Comparison of ENCODE assay signal across 8 cellular contexts in the genomic region with DNA sequence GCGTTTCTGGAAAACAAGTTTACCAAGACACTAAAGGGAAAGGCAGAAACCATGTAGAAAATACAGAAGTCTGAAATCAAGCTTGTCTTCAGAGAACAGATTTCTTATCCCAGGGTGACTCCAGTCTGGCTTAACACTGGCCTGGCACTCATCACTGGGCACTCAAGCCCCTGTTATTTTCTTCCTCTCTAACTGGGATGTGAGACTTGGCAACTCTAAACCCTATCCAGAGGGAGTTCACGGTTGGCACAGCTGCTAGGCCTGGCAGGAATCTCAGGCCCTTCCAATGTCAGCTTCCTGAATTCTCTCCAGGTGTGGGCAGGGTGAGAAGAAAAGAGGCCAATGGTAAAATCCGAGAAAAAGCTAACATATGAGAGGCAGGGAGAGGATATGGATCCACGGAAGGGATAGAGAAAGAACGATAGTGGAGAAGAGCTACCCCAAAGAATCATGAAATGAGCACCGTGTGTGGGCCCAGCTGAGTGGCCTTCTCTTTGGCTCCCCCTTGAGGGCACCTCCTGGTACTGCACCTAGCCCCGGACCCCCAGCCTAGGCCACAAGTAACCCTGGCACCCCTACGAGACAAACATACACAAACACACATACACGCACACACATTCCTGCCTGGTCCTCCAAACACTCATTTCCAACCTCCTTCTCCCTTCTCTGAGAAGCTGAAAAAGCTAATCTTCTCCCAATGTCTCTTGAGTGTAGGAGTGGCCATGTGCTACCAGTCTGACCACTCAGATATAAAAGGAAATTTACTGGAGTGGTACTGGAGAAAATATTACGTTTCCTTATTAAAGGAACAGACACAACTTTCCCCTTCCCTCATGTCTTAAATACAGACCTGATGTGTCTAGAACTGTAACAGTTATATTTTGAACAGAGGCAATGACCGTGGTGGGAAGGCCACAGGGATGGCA. TPM values are rescaled to one million over a fixed set of nuclear protein-coding genes. Genes with fewer than 3 reads are reported as not detected.
DNase-seq lines count a peak whose midpoint lies in the region; ATAC-seq and TF ChIP-seq lines count a peak whose summit lies in the region.

No MANE protein-coding gene starts in this region.

- no peaks in the 10 kb centered on the region for H3K4me1 ChIP-seq in PC-9 (replicated peaks; ENCODE audit: insufficient read depth)
- no peaks in the 10 kb centered on the region for H3K4me1 ChIP-seq in colonic mucosa

- no peaks in the 10 kb centered on the region for H3F3A ChIP-seq in PC-9 (ENCODE audit: insufficient read depth, low read depth)

- H4K20me1 ChIP-seq in PC-9 (ENCODE audit: insufficient read depth): no peaks in the 10 kb centered on the region

- H3K4me1 Mint-ChIP-seq in neural crest cell: no peaks in the 10 kb centered on the region

- H3K4me3 Mint-ChIP-seq in neural crest cell: no peak overlapping the region

- H3K36me3 Mint-ChIP-seq in neural crest cell (ENCODE audit: low read depth): no peaks in the 10 kb centered on the region

- POLR2A ChIA-PET in BJ (lab: Charles Lee): no interaction called here
- POLR2A ChIA-PET in PC-9 (lab: Charles Lee; ENCODE audit: unreplicated experiment): no interaction called here

- peaks cover 24% of the 10 kb centered on the region for H3K27me3 Mint-ChIP-seq in neural crest cell (ENCODE audit: low read depth)

- H3K9ac ChIP-seq in colonic mucosa (ENCODE audit: low read depth in 2 of 2, low read length in 2 of 2): no peak overlapping the region

- intact Hi-C loops in PC-9 (cut with micrococcal nuclease; ENCODE audit: unreplicated experiment) (loop anchor here (1.0 to 5.0 kb wide), 2 partner anchors 1181 to 1333 kb away; no protein-coding TSS in a partner anchor), colonic mucosa (cut with DNase I) (no loop called here)

- H3K4me3 ChIP-seq in BJ (ENCODE audit: low read depth, low read length): no peak overlapping the region
- H3K4me3 ChIP-seq in PC-9: no peak overlapping the region
- H3K4me3 ChIP-seq in colonic mucosa: no peak overlapping the region

- H3K4me2 ChIP-seq in PC-9: no peak overlapping the region

- H3K27me3 ChIP-seq in BJ (ENCODE audit: control insufficient read depth, insufficient read depth, low read length): no peaks in the 10 kb centered on the region
- H3K27me3 ChIP-seq in PC-9 (ENCODE audit: insufficient read depth, low read depth): no peaks in the 10 kb centered on the region
- no peaks in the 10 kb centered on the region for H3K27me3 ChIP-seq in colonic mucosa

- H3K27ac ChIP-seq in PC-9 (no peak overlapping the region), colonic mucosa (no peak overlapping the region)

- no peaks in the 10 kb centered on the region for H3K9me3 ChIP-seq in PC-9 (ENCODE audit: insufficient read depth, low read depth)
- no peaks in the 10 kb centered on the region for H3K9me3 ChIP-seq in colonic mucosa

- H2AFZ ChIP-seq in PC-9: no peak overlapping the region

- TF ChIP-seq CTCF in BJ (IDR thresholded peaks at IDR 0.05; ENCODE audit: insufficient read depth, low read depth, low read length) (peak; percentile 67), PC-9 (conservative IDR thresholded peaks at IDR 0.05) (peak; percentile 75), colonic mucosa (IDR thresholded peaks at IDR 0.05) (peak; percentile 69), neural crest cell (conservative IDR thresholded peaks at IDR 0.05) (peak; percentile 83)

- no peak overlapping the region for H3K27ac Mint-ChIP-seq in neural crest cell (ENCODE audit: unreplicated experiment)

- no peaks in the 10 kb centered on the region for H3K9me2 ChIP-seq in PC-9 (ENCODE audit: insufficient read depth)

- no TSS peak for BruUV-seq in PC-9 (replicated peaks; lab: Mats Ljungman, UMichigan)

- no peak for DNase-seq in BJ (ENCODE audit: low read depth)
- no peak for DNase-seq in PC-9
- peak; percentile 22 for DNase-seq in colonic mucosa
- peak; percentile 56 for DNase-seq in neural crest cell (ENCODE audit: low read depth, low spot score)
- no peak for DNase-seq in hippocampal formation (lab: John Stamatoyannopoulos, UW)
- no peak for DNase-seq in SKM-1 treated with dmso at 0.1 percent for 144 hours (lab: John Stamatoyannopoulos, UW; ENCODE audit: unreplicated experiment)

- H3K79me2 ChIP-seq in PC-9 (ENCODE audit: low read depth): no peaks in the 10 kb centered on the region

- peak; percentile 97 for ATAC-seq in GM18867 (IDR thresholded peaks at IDR 0.05; ENCODE audit: unreplicated experiment)
- ATAC-seq in HG02970 (IDR thresholded peaks at IDR 0.05; ENCODE audit: low FRiP score, unreplicated experiment): peak; percentile 87

- CTCF ChIA-PET in BJ (lab: Yijun Ruan, JAX) (interaction anchor here (0.6 to 1.6 kb wide), 7 partner anchors 11 to 1333 kb away, joined by 3 to 7 read pairs (median 4); no protein-coding TSS in a partner anchor), PC-9 (lab: Charles Lee) (interaction anchor here (0.6 kb wide), 1 partner anchor 18 kb away, joined by 3 read pairs; no protein-coding TSS in a partner anchor)

- no peaks in the 10 kb centered on the region for H3K36me3 ChIP-seq in BJ (ENCODE audit: control insufficient read depth, insufficient read depth, low read length)
- H3K36me3 ChIP-seq in PC-9 (ENCODE audit: low read depth): no peaks in the 10 kb centered on the region
- H3K36me3 ChIP-seq in colonic mucosa: no peaks in the 10 kb centered on the region

- H3K9me3 Mint-ChIP-seq in neural crest cell: no peaks in the 10 kb centered on the region

RNA-seq across cellular contexts. Expression of gene PTCHD1, which starts 16.6 kb away (rescaled TPM):
- not detected in 2 replicates for polyA plus RNA-seq in BJ (2011; rRNA removed)
- polyA minus RNA-seq in BJ (2011; rRNA and poly(A)+ RNA removed): not detected in 2 replicates
- total RNA-seq in PC-9 (2021) (not detected in 2 replicates), colonic mucosa (1 to 10 TPM in 1 of 2 donors, under 1 TPM in 1; 0.15 to 1.6 TPM), neural crest cell (0.23 and 0.32 TPM in 2 replicates)

Comparison
In these comparisons a context has a peak if more than half of its experiments do, and no peak if none do; other contexts are left out.
1. DNase-seq: peak in colonic mucosa (single experiment) and neural crest cell (single experiment); none in BJ (single experiment), PC-9 (0 of 2), hippocampal formation (0 of 2) and SKM-1 treated with dmso at 0.1 percent for 144 hours (single experiment).
2. Peak in every context shown above with its lines, with median percentiles within 50 percentile points of each other: CTCF ChIP-seq.